Comparison of ENCODE assay signal across 20 cellular contexts in the genomic region with DNA sequence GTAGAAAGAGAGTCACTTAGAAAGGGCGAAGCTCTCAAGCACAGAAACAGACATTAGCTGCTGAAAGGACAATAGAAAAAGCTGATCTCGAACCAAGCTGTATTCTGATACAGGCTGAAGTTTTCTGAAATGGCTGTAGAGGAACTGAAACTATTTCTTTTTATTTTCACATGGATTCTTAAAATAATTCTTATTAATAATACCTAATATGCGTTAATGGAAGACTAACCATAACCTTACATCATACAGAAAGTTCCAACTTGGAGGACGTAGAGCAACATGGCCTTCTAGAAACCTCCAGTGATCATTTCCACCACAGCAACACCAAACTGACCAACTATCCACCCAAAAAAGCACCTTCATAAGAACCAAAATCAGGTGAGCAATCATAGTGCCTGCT.
"Had no signal": no experiment of that assay in that cellular context is flagged by ENCODE, and none has a peak within 500 bp of the region (broad histone marks: within the 10 kb centered on the region; RNA-seq: fewer than 3 reads in every experiment).

No MANE protein-coding gene starts in this region.

- H3K9me3 ChIP-seq: prostate gland, spleen had no signal

- H3K27me3 ChIP-seq: spleen had no signal

- H3K36me3 Mint-ChIP-seq: activated CD8-positive, alpha-beta memory T cell treated with anti-CD3 and anti-CD28 coated beads, Interleukin-2, amount 10 ng/mL, durations not matched to agents 7 days and 5 days; activated naive CD8-positive, alpha-beta T cell; brain; naive thymus-derived CD4-positive, alpha-beta T cell; type B pancreatic cell had no signal

- H3K4me3 Mint-ChIP-seq: activated CD8-positive, alpha-beta memory T cell treated with anti-CD3 and anti-CD28 coated beads, Interleukin-2, amount 10 ng/mL, durations not matched to agents 7 days and 5 days; activated naive CD8-positive, alpha-beta T cell; activated T-cell treated with anti-CD3 and anti-CD28 coated beads, Interleukin-2, amount 50 U/mL, for 24 hours; brain; naive thymus-derived CD4-positive, alpha-beta T cell; T-helper 2 cell treated with Interferon-gamma antibody and Interleukin-4, amounts not matched to agents 5 μg/mL and 100 μg/mL, for 36 hours; type B pancreatic cell had no signal

- H3K4me1 ChIP-seq: prostate gland, spleen had no signal

- H3K4me1 Mint-ChIP-seq: activated CD8-positive, alpha-beta memory T cell treated with anti-CD3 and anti-CD28 coated beads, Interleukin-2, amount 10 ng/mL, durations not matched to agents 7 days and 5 days; brain; naive thymus-derived CD4-positive, alpha-beta T cell had no signal

- H3K36me3 ChIP-seq: prostate gland, spleen had no signal

- H3K27me3 Mint-ChIP-seq: activated CD8-positive, alpha-beta memory T cell treated with anti-CD3 and anti-CD28 coated beads, Interleukin-2, amount 10 ng/mL, durations not matched to agents 7 days and 5 days; activated T-cell treated with anti-CD3 and anti-CD28 coated beads, Interleukin-2, amount 50 U/mL, for 24 hours; brain; type B pancreatic cell had no signal

- H3K4me3 ChIP-seq: lung, prostate gland, spleen had no signal

- H3K9me3 Mint-ChIP-seq: activated T-cell treated with anti-CD3 and anti-CD28 coated beads, Interleukin-2, amount 50 U/mL, for 24 hours; naive thymus-derived CD4-positive, alpha-beta T cell; T-helper 2 cell treated with Interferon-gamma antibody and Interleukin-4, amounts not matched to agents 5 μg/mL and 100 μg/mL, for 36 hours; type B pancreatic cell had no signal

- H3K27ac Mint-ChIP-seq: activated CD8-positive, alpha-beta memory T cell treated with anti-CD3 and anti-CD28 coated beads, Interleukin-2, amount 10 ng/mL, durations not matched to agents 7 days and 5 days; activated naive CD8-positive, alpha-beta T cell; activated T-cell treated with anti-CD3 and anti-CD28 coated beads, Interleukin-2, amount 50 U/mL, for 24 hours; brain; naive thymus-derived CD4-positive, alpha-beta T cell; T-helper 2 cell treated with Interferon-gamma antibody and Interleukin-4, amounts not matched to agents 5 μg/mL and 100 μg/mL, for 36 hours had no signal

- ATAC-seq: activated CD4-positive, CD25-positive, alpha-beta regulatory T cell treated with anti-CD3 and anti-CD28 coated beads, Interleukin-2, amount 50 U/mL, for 24 hours; activated CD8-positive, alpha-beta memory T cell treated with anti-CD3 and anti-CD28 coated beads, Interleukin-2, amount 10 ng/mL, durations not matched to agents 7 days and 5 days; esophagus mucosa; left colon; naive thymus-derived CD4-positive, alpha-beta T cell; sciatic nerve had no signal

- DNase-seq: activated CD8-positive, alpha-beta memory T cell treated with anti-CD3 and anti-CD28 coated beads, Interleukin-2, amount 10 ng/mL, durations not matched to agents 7 days and 5 days; activated effector memory CD4-positive, alpha-beta T cell treated with Interleukin-2 at 50 U/mL for 16 hours; activated T-cell treated with anti-CD3 and anti-CD28 coated beads, Interleukin-2, amount 50 U/mL, for 24 hours; amygdala; dermis blood vessel endothelial cell; left colon; naive thymus-derived CD4-positive, alpha-beta T cell; nucleus accumbens; spleen; stimulated activated CD4-positive, alpha-beta T cell treated with anti-CD3 and anti-CD28 coated beads, Interleukin-2, amount 100 ng/mL, for 24 hours; stimulated activated naive CD4-positive, alpha-beta T cell had no signal

- H3K27ac ChIP-seq: prostate gland, spleen had no signal
